8 cellular contexts compared by ENCODE assay signal in genomic region chr2:190637331-190637734, GRCh38. TPM values are rescaled to one million over a fixed set of nuclear protein-coding genes. Genes with fewer than 3 reads are reported as not detected.
DNase-seq lines count a peak whose midpoint lies in the region; ATAC-seq and TF ChIP-seq lines count a peak whose summit lies in the region.

No MANE protein-coding gene starts in this region.

- H3K27ac Mint-ChIP-seq in activated T-cell treated with anti-CD3 and anti-CD28 coated beads, Interleukin-2, amount 50 U/mL, for 24 hours, result peak overlapping the region; percentile 42
- H3K27ac Mint-ChIP-seq in chondrocyte (ENCODE audit: unreplicated experiment) (peak overlapping the region; percentile 88), mesothelial cell of epicardium (peak overlapping the region; percentile 90)

- no peaks in the 10 kb centered on the region for H3K27me3 Mint-ChIP-seq in activated T-cell treated with anti-CD3 and anti-CD28 coated beads, Interleukin-2, amount 50 U/mL, for 24 hours
- H3K27me3 Mint-ChIP-seq in activated T-cell treated with anti-CD3 and anti-CD28 coated beads, Interleukin-2, amount 50 U/mL, for 4 hours (ENCODE audit: low read depth), result no peaks in the 10 kb centered on the region
- no peaks in the 10 kb centered on the region for H3K27me3 Mint-ChIP-seq in chondrocyte (ENCODE audit: low read depth)
- no peaks in the 10 kb centered on the region for H3K27me3 Mint-ChIP-seq in mesothelial cell of epicardium (ENCODE audit: low read depth)

- no peaks in the 10 kb centered on the region for H3K36me3 ChIP-seq in upper lobe of right lung

- no peak overlapping the region for H3K4me3 Mint-ChIP-seq in activated T-cell treated with anti-CD3 and anti-CD28 coated beads, Interleukin-2, amount 50 U/mL, for 24 hours
- H3K4me3 Mint-ChIP-seq in activated T-cell treated with anti-CD3 and anti-CD28 coated beads, Interleukin-2, amount 50 U/mL, for 4 hours, result no peak overlapping the region
- H3K4me3 Mint-ChIP-seq in chondrocyte (ENCODE audit: unreplicated experiment) (no peak overlapping the region), mesothelial cell of epicardium (no peak overlapping the region)

- peaks cover 17% of the 10 kb centered on the region for H3K4me1 ChIP-seq in upper lobe of right lung

- peak overlapping the region; percentile 44 for H3K27ac ChIP-seq in upper lobe of right lung

- intact Hi-C loops in upper lobe of right lung (cut with DNase I), result loop anchor here (10.0 kb wide), 1 partner anchor 113 kb away; no protein-coding TSS in a partner anchor

- no peaks in the 10 kb centered on the region for H3K27me3 ChIP-seq in upper lobe of right lung

- H3K9me3 Mint-ChIP-seq in activated T-cell treated with anti-CD3 and anti-CD28 coated beads, Interleukin-2, amount 50 U/mL, for 24 hours, result no peaks in the 10 kb centered on the region
- H3K9me3 Mint-ChIP-seq in activated T-cell treated with anti-CD3 and anti-CD28 coated beads, Interleukin-2, amount 50 U/mL, for 4 hours, result no peaks in the 10 kb centered on the region
- H3K9me3 Mint-ChIP-seq in chondrocyte (ENCODE audit: low read depth) (no peaks in the 10 kb centered on the region), mesothelial cell of epicardium (no peaks in the 10 kb centered on the region)

- H3K4me1 Mint-ChIP-seq in activated T-cell treated with anti-CD3 and anti-CD28 coated beads, Interleukin-2, amount 50 U/mL, for 24 hours (ENCODE audit: low read depth), result peaks cover 16% of the 10 kb centered on the region
- peaks cover 2% of the 10 kb centered on the region for H3K4me1 Mint-ChIP-seq in activated T-cell treated with anti-CD3 and anti-CD28 coated beads, Interleukin-2, amount 50 U/mL, for 4 hours (ENCODE audit: low read depth)
- H3K4me1 Mint-ChIP-seq in chondrocyte (ENCODE audit: low read depth) (peaks cover 51% of the 10 kb centered on the region), mesothelial cell of epicardium (peaks cover 38% of the 10 kb centered on the region)

- H3K36me3 Mint-ChIP-seq in activated T-cell treated with anti-CD3 and anti-CD28 coated beads, Interleukin-2, amount 50 U/mL, for 24 hours (ENCODE audit: low read depth), result no peaks in the 10 kb centered on the region
- H3K36me3 Mint-ChIP-seq in activated T-cell treated with anti-CD3 and anti-CD28 coated beads, Interleukin-2, amount 50 U/mL, for 4 hours (ENCODE audit: insufficient read depth), result no peaks in the 10 kb centered on the region
- no peaks in the 10 kb centered on the region for H3K36me3 Mint-ChIP-seq in chondrocyte (ENCODE audit: low read depth)
- no peaks in the 10 kb centered on the region for H3K36me3 Mint-ChIP-seq in mesothelial cell of epicardium

- ATAC-seq in activated T-cell treated with anti-CD3 and anti-CD28 coated beads, Interleukin-2, amount 50 U/mL, for 4 hours, result no peak
- ATAC-seq in upper lobe of right lung (peak; percentile 31), GM18502 (IDR thresholded peaks at IDR 0.05; ENCODE audit: poor library complexity, unreplicated experiment) (no peak)

- H3K4me3 ChIP-seq in upper lobe of right lung, result no peak overlapping the region

- DNase-seq in activated T-cell treated with anti-CD3 and anti-CD28 coated beads, Interleukin-2, amount 50 U/mL, for 24 hours, result no peak
- no peak for DNase-seq in activated T-cell treated with anti-CD3 and anti-CD28 coated beads, Interleukin-2, amount 50 U/mL, for 4 hours
- DNase-seq in chondrocyte (ENCODE audit: low spot score) (no peak), mesothelial cell of epicardium (ENCODE audit: low spot score in 2 of 2, unreplicated experiment in 2 of 2) (no peak), upper lobe of right lung (no peak), NCI-H510A (lab: John Stamatoyannopoulos, UW) (no peak)
- DNase-seq in stimulated activated naive CD4-positive, alpha-beta T cell treated with Interleukin-2 at 50 U/mL for 16 hours (lab: John Stamatoyannopoulos, UW), result no peak

- no peak for TF ChIP-seq CTCF in chondrocyte (IDR thresholded peaks at IDR 0.05)
- no peak for TF ChIP-seq CTCF in mesothelial cell of epicardium (IDR thresholded peaks at IDR 0.05; ENCODE audit: unreplicated experiment)
- TF ChIP-seq CTCF in upper lobe of right lung (IDR thresholded peaks at IDR 0.05), result no peak

- H3K9me3 ChIP-seq in upper lobe of right lung, result no peaks in the 10 kb centered on the region

RNA-seq across cellular contexts. Expression of gene NAB1, which starts 11.6 kb away (rescaled TPM):
- 10 to 100 TPM; 27.0 to 36.4 (median 33.8) TPM for total RNA-seq in activated T-cell treated with anti-CD3 and anti-CD28 coated beads, Interleukin-2, amount 50 U/mL, for 4 hours
- total RNA-seq in chondrocyte (44.2 to 69.3 TPM (median 49.8 TPM) in 3 replicates), mesothelial cell of epicardium (66.5 to 71.6 TPM (median 66.8 TPM) in 3 replicates), upper lobe of right lung (38.6 TPM)
